8 cellular contexts compared by ENCODE assay signal in genomic region chr19:46785054-46785979, GRCh38. TPM values are rescaled to one million over a fixed set of nuclear protein-coding genes. Genes with fewer than 3 reads are reported as not detected.
DNase-seq lines count a peak whose midpoint lies in the region; ATAC-seq and TF ChIP-seq lines count a peak whose summit lies in the region.

No MANE protein-coding gene starts in this region.

- peaks cover 54% of the 10 kb centered on the region for H3K4me1 Mint-ChIP-seq in CD8-positive, alpha-beta T cell (ENCODE audit: low read depth)
- H3K4me1 Mint-ChIP-seq in nephron progenitor cell: peaks cover 52% of the 10 kb centered on the region

- H3K4me1 ChIP-seq in CD8-positive, alpha-beta T cell (ENCODE audit: insufficient read depth, low read length): peaks cover 50% of the 10 kb centered on the region
- peaks cover 11% of the 10 kb centered on the region; the same call in 1 of the 2 replicates for H3K4me1 ChIP-seq in MM.1S (ENCODE audit: low read length)

- no peak overlapping the region for H3K27ac ChIP-seq in CD8-positive, alpha-beta T cell (ENCODE audit: low read depth, low read length)
- H3K27ac ChIP-seq in MM.1S (ENCODE audit: low read length): peak overlapping the region; percentile 89; the same call in 1 of the 2 replicates
- H3K27ac ChIP-seq in coronary artery: peak overlapping the region; percentile 94 to 95

- CTCF ChIA-PET in CD8-positive, alpha-beta T cell (lab: Charles Lee): interaction anchor here (0.8 to 9.1 kb wide), 6 partner anchors 19 to 271 kb away, joined by 3 to 39 read pairs (median 4); no protein-coding TSS in a partner anchor

- no peaks in the 10 kb centered on the region for H3K9me3 Mint-ChIP-seq in CD8-positive, alpha-beta T cell
- no peaks in the 10 kb centered on the region for H3K9me3 Mint-ChIP-seq in nephron progenitor cell

- H3K9me3 ChIP-seq in CD8-positive, alpha-beta T cell (ENCODE audit: low read length): no peaks in the 10 kb centered on the region
- no peaks in the 10 kb centered on the region for H3K9me3 ChIP-seq in MM.1S (replicated peaks; ENCODE audit: insufficient read depth, low read length)

- peaks cover 75% of the 10 kb centered on the region for H3K79me2 ChIP-seq in MM.1S (ENCODE audit: low read length)

- H3F3A ChIP-seq in MM.1S (ENCODE audit: insufficient read depth, low read length): peaks cover 38% of the 10 kb centered on the region

- H3K9ac ChIP-seq in MM.1S (ENCODE audit: low read length): peak overlapping the region; percentile 97

- H3K9me2 ChIP-seq in MM.1S (replicated peaks; ENCODE audit: insufficient read depth, low read length): no peaks in the 10 kb centered on the region

- no peaks in the 10 kb centered on the region for H3K36me3 ChIP-seq in CD8-positive, alpha-beta T cell (ENCODE audit: insufficient read depth, low read length)
- H3K36me3 ChIP-seq in MM.1S (replicated peaks; ENCODE audit: insufficient read depth, low read length): peaks cover 20% of the 10 kb centered on the region; the same call in 1 of the 2 replicates

- H3K4me3 ChIP-seq in CD8-positive, alpha-beta T cell (ENCODE audit: low read depth, low read length): no peak overlapping the region
- H3K4me3 ChIP-seq in MM.1S (ENCODE audit: low read length): peak overlapping the region; percentile 95
- peak overlapping the region; percentile 91 for H3K4me3 ChIP-seq in coronary artery

- H3K27ac Mint-ChIP-seq in CD8-positive, alpha-beta T cell: peak overlapping the region; percentile 92
- peak overlapping the region; percentile 95 for H3K27ac Mint-ChIP-seq in nephron progenitor cell

- peaks cover 22% of the 10 kb centered on the region for H3K36me3 Mint-ChIP-seq in CD8-positive, alpha-beta T cell
- H3K36me3 Mint-ChIP-seq in nephron progenitor cell (ENCODE audit: low read depth): peaks cover 23% of the 10 kb centered on the region

- POLR2A ChIA-PET in CD8-positive, alpha-beta T cell (lab: Charles Lee): interaction anchor here (0.9 to 2.3 kb wide), 2 partner anchors 36 to 67 kb away, joined by 3 to 12 read pairs; no protein-coding TSS in a partner anchor

- H4K20me1 ChIP-seq in MM.1S (ENCODE audit: insufficient read depth, low read length): peaks cover 17% of the 10 kb centered on the region

- peak overlapping the region; percentile 85 for H3K4me3 Mint-ChIP-seq in CD8-positive, alpha-beta T cell
- peak overlapping the region; percentile 93 for H3K4me3 Mint-ChIP-seq in nephron progenitor cell

- no peak for ATAC-seq in CD8-positive, alpha-beta T cell
- no peak for ATAC-seq in HG02763 (IDR thresholded peaks at IDR 0.05; ENCODE audit: unreplicated experiment)

- peak overlapping the region; percentile 87 for H3K4me2 ChIP-seq in MM.1S (ENCODE audit: low read depth, low read length)

- no peaks in the 10 kb centered on the region for H3K27me3 Mint-ChIP-seq in CD8-positive, alpha-beta T cell (ENCODE audit: low read depth)
- peaks cover 11% of the 10 kb centered on the region for H3K27me3 Mint-ChIP-seq in nephron progenitor cell (ENCODE audit: low read depth, poor library complexity)

- intact Hi-C loops in CD8-positive, alpha-beta T cell (cut with DNase I, micrococcal nuclease): loop anchor here (5.0 to 10.0 kb wide), 4 partner anchors 37 to 442 kb away; partner anchors contain the start of gene PRKD2 (in 1 of the 2)

- H3K27me3 ChIP-seq in CD8-positive, alpha-beta T cell (ENCODE audit: insufficient read depth, low read length): no peaks in the 10 kb centered on the region
- no peaks in the 10 kb centered on the region for H3K27me3 ChIP-seq in MM.1S (replicated peaks; ENCODE audit: insufficient read depth, low read length)

- no peak for TF ChIP-seq CTCF in CD8-positive, alpha-beta T cell (IDR thresholded peaks at IDR 0.05)
- no peak for TF ChIP-seq CTCF in MM.1S (IDR thresholded peaks at IDR 0.05; ENCODE audit: low read length)
- no peak for TF ChIP-seq CTCF in coronary artery (IDR thresholded peaks at IDR 0.05)
- no peak for TF ChIP-seq CTCF in nephron progenitor cell (IDR thresholded peaks at IDR 0.05)

- DNase-seq in CD8-positive, alpha-beta T cell: no peak
- DNase-seq in MM.1S (no peak), coronary artery (ENCODE audit: low spot score) (no peak), nephron progenitor cell (no peak), NCI-H2029 treated with DMSO at 0.1 percent for 48 hours (lab: John Stamatoyannopoulos, UW) (no peak), DMS53 treated with DMSO at 0.1 percent for 48 hours (lab: John Stamatoyannopoulos, UW; ENCODE audit: unreplicated experiment) (no peak), NCI-H526 (lab: John Stamatoyannopoulos, UW) (no peak)

- H2AFZ ChIP-seq in MM.1S (ENCODE audit: low read length): no peak overlapping the region

RNA-seq across cellular contexts. Expression of gene SLC1A5, which starts 3.1 kb away (rescaled TPM):
- total RNA-seq in CD8-positive, alpha-beta T cell: 10 to 100 TPM; 16.6 to 17.4 TPM

RNA-seq across cellular contexts. Expression of gene STRN4, which starts 39.1 kb away (rescaled TPM):
- 100 to 1,000 TPM; 120 to 126 TPM for total RNA-seq in CD8-positive, alpha-beta T cell

RNA-seq across cellular contexts. Expression of gene FKRP, which starts 39.5 kb away (rescaled TPM):
- 10 to 100 TPM; 23.2 to 25.4 TPM for total RNA-seq in CD8-positive, alpha-beta T cell
